Comparison of ENCODE assay signal across 1 cellular context in the genomic region with DNA sequence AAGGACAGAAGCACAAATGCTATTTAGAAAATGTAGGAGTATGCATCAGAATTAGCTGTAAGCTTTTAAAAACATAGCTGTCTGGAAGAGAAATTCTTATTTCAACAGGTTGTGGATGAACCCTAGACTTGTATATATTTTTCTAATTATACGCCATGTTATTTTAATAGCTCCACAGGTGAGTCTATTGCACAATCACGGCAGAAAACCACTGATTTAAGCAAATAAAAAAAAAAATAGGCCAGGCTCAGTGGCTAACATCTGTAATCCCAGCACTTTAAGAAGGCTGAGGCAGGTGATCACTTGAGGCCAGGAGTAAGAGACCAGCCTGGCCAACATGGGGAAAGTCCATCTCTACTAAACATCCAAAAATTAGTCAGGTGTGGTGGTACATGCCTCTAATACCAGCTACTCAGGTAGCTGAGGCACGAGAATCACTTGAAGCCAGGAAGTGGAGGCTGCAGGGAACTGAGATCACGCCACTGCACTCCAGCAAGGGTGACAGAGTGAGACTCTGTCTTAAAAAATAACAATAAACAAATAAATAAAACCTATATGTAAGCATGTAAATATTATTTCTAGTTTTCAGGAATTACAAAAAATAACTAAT.
TF ChIP-seq lines count a peak whose summit lies in the region.

No MANE protein-coding gene starts in this region.

TF ChIP-seq in HepG2, 621 proteins besides CTCF, POLR2A, EP300 and RAD21:
- TF ChIP-seq CEBPB (IDR thresholded peaks at IDR 0.05; ENCODE audit: borderline replicate concordance, low read depth, low read length): peak; percentile 74; the same call in 1 of the 2 replicates
- TF ChIP-seq, protein P1, sequence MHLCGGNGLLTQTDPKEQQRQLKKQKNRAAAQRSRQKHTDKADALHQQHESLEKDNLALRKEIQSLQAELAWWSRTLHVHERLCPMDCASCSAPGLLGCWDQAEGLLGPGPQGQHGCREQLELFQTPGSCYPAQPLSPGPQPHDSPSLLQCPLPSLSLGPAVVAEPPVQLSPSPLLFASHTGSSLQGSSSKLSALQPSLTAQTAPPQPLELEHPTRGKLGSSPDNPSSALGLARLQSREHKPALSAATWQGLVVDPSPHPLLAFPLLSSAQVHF (CRISPR knock-in tag; IDR thresholded peaks at IDR 0.05): no peak
